Comparison of ENCODE assay signal across 14 cellular contexts in genomic region chr7:1936531-1937251, GRCh38.
DNase-seq lines count a peak whose midpoint lies in the region; ATAC-seq and TF ChIP-seq lines count a peak whose summit lies in the region.
"Had no signal": no experiment of that assay in that cellular context is flagged by ENCODE, and none has a peak within 500 bp of the region (broad histone marks: within the 10 kb centered on the region; RNA-seq: fewer than 3 reads in every experiment).

No MANE protein-coding gene starts in this region.

- peaks cover 4% of the 10 kb centered on the region for H3K4me1 ChIP-seq in IMR-90 (ENCODE audit: control insufficient read depth, insufficient read depth, low read length)
- H3K4me1 ChIP-seq in naive thymus-derived CD4-positive, alpha-beta T cell (ENCODE audit: control insufficient read depth in 2 of 2, insufficient read depth in 2 of 2, low read length in 2 of 2) = peaks cover 26 to 34% of the 10 kb centered on the region in 2 donors
- H3K4me1 ChIP-seq: foreskin keratinocyte had no signal

- H2BK120ac ChIP-seq in IMR-90 (ENCODE audit: low read depth, low read length) = no peak overlapping the region

- ATAC-seq in IMR-90 (ENCODE audit: low read depth) (no peak), GM21515 (IDR thresholded peaks at IDR 0.05; ENCODE audit: unreplicated experiment) (no peak)
- no peak for ATAC-seq in naive thymus-derived CD4-positive, alpha-beta T cell
- ATAC-seq: foreskin keratinocyte had no signal

- H3K27ac ChIP-seq in IMR-90 (ENCODE audit: insufficient read depth, low read length) = no peak overlapping the region
- peak overlapping the region; percentile 40 for H3K27ac ChIP-seq in naive thymus-derived CD4-positive, alpha-beta T cell (ENCODE audit: low read depth, low read length)
- H3K27ac ChIP-seq: foreskin keratinocyte, neural progenitor cell had no signal

- H3K27me3 Mint-ChIP-seq in activated CD4-positive, alpha-beta T cell treated with anti-CD3 and anti-CD28 coated beads, Interleukin-2, amount 10 ng/mL, durations not matched to agents 7 days and 5 days = no peaks in the 10 kb centered on the region
- H3K27me3 Mint-ChIP-seq in naive thymus-derived CD4-positive, alpha-beta T cell = no peaks in the 10 kb centered on the region
- H3K27me3 Mint-ChIP-seq: activated naive CD8-positive, alpha-beta T cell had no signal

- no peak overlapping the region for H2BK15ac ChIP-seq in IMR-90 (ENCODE audit: low read depth, low read length)

- H3K18ac ChIP-seq in IMR-90 (ENCODE audit: low read depth, low read length) = no peak overlapping the region

- no peak for TF ChIP-seq CTCF in IMR-90 (conservative IDR thresholded peaks at IDR 0.05; ENCODE audit: low read depth, low read length)

- H3K4me1 Mint-ChIP-seq in activated CD4-positive, alpha-beta T cell treated with anti-CD3 and anti-CD28 coated beads, Interleukin-2, amount 10 ng/mL, durations not matched to agents 7 days and 5 days = peaks cover 42% of the 10 kb centered on the region
- peaks cover 36 to 71% (median 52%) of the 10 kb centered on the region in 7 donors for H3K4me1 Mint-ChIP-seq in naive thymus-derived CD4-positive, alpha-beta T cell

- no peak overlapping the region for H3K4ac ChIP-seq in IMR-90 (ENCODE audit: low read depth, low read length)

- H4K5ac ChIP-seq in IMR-90 (ENCODE audit: low read depth, low read length) = no peak overlapping the region

- no peak overlapping the region for H3K23ac ChIP-seq in IMR-90 (ENCODE audit: low read depth, low read length)

- peaks cover 62% of the 10 kb centered on the region for H3K36me3 Mint-ChIP-seq in activated CD4-positive, alpha-beta T cell treated with anti-CD3 and anti-CD28 coated beads, Interleukin-2, amount 10 ng/mL, durations not matched to agents 7 days and 5 days (ENCODE audit: low read depth)
- H3K36me3 Mint-ChIP-seq in naive thymus-derived CD4-positive, alpha-beta T cell = peaks cover 20 to 55% (median 29%) of the 10 kb centered on the region in 5 donors

- H3K9me1 ChIP-seq in IMR-90 (ENCODE audit: insufficient read depth, low read length) = 0 out of 2 replicates have a peak, but pooled peaks cover 6% of the 10 kb centered on the region

- H3K9me3 ChIP-seq in IMR-90 (ENCODE audit: control insufficient read depth, insufficient read depth, low read length) = no peaks in the 10 kb centered on the region
- H3K9me3 ChIP-seq in naive thymus-derived CD4-positive, alpha-beta T cell (ENCODE audit: control insufficient read depth in 2 of 3, low read length in 3 of 3) = no peaks in the 10 kb centered on the region

- intact Hi-C loops in IMR-90 (cut with micrococcal nuclease) = no loop called here
- intact Hi-C loops in naive thymus-derived CD4-positive, alpha-beta T cell (cut with micrococcal nuclease) = no loop called here

- H3K27me3 ChIP-seq in IMR-90 (ENCODE audit: control insufficient read depth, insufficient read depth, low read length) = no peaks in the 10 kb centered on the region
- no peaks in the 10 kb centered on the region for H3K27me3 ChIP-seq in naive thymus-derived CD4-positive, alpha-beta T cell (ENCODE audit: control insufficient read depth in 2 of 2, insufficient read depth in 2 of 2, low read length in 2 of 2)
- H3K27me3 ChIP-seq: foreskin keratinocyte, neural progenitor cell had no signal

- in situ Hi-C loops in IMR-90 (cut with MboI; ENCODE audit: low sequenced_read_pairs) = no loop called here

- H4K8ac ChIP-seq in IMR-90 (ENCODE audit: low read depth in 2 of 2, low read length in 2 of 2) = no peak overlapping the region

- TF ChIP-seq RAD21 in IMR-90 (IDR thresholded peaks at IDR 0.05; ENCODE audit: low read length) = no peak

- dilution Hi-C loops in IMR-90 (cut with HindIII; ENCODE audit: low sequenced_read_pairs, unreplicated experiment) = no loop called here

- peaks cover 6% of the 10 kb centered on the region for H3K9me3 Mint-ChIP-seq in activated CD4-positive, alpha-beta T cell treated with anti-CD3 and anti-CD28 coated beads, Interleukin-2, amount 10 ng/mL, durations not matched to agents 7 days and 5 days
- H3K9me3 Mint-ChIP-seq in naive thymus-derived CD4-positive, alpha-beta T cell = peaks cover 0 to 16% (median 0%) of the 10 kb centered on the region in 11 donors

- BruUV-seq in IMR-90 (replicated peaks; lab: Mats Ljungman, UMichigan) = no TSS peak

- H2BK5ac ChIP-seq in IMR-90 (ENCODE audit: low read depth, low read length, poor library complexity, severe bottlenecking) = no peak overlapping the region

- no peak overlapping the region for H3K9ac ChIP-seq in IMR-90 (ENCODE audit: low read depth, low read length)
- H3K9ac ChIP-seq: neural progenitor cell had no signal

- no peak for TF ChIP-seq POLR2A in IMR-90 (IDR thresholded peaks at IDR 0.05; ENCODE audit: low read depth, low read length)

- CTCF ChIA-PET in activated CD4-positive, alpha-beta T cell treated with anti-CD3 and anti-CD28 coated beads, Interleukin-2, amount 10 ng/mL, durations not matched to agents 7 days and 5 days (lab: Charles Lee) = no interaction called here
- CTCF ChIA-PET in IMR-90 (lab: Yijun Ruan, JAX) = no interaction called here
- CTCF ChIA-PET in naive thymus-derived CD4-positive, alpha-beta T cell (lab: Charles Lee) = no interaction called here

- no peak for DNase-seq in activated CD4-positive, alpha-beta T cell treated with anti-CD3 and anti-CD28 coated beads, Interleukin-2, amount 10 ng/mL, durations not matched to agents 7 days and 5 days
- no peak for DNase-seq in activated CD4-positive, alpha-beta T cell treated with anti-CD3 and anti-CD28 coated beads, Interleukin-2, amount 50 U/mL, for 4 hours
- no peak for DNase-seq in IMR-90
- peak; percentile 68 for DNase-seq in cerebellar cortex (ENCODE audit: low spot score)
- DNase-seq in naive thymus-derived CD4-positive, alpha-beta T cell = no peak
- DNase-seq in NCI-H2029 (lab: John Stamatoyannopoulos, UW) = no peak
- DNase-seq in CD1c-positive myeloid dendritic cell (ENCODE audit: extremely low spot score) = no peak
- DNase-seq: foreskin keratinocyte; NCI-H2081 treated with DMSO at 0.1 percent for 48 hours; SIG-M5; stimulated activated CD4-positive, alpha-beta T cell treated with anti-CD3 and anti-CD28 coated beads, Interleukin-1b, Interleukin-23, amount 100 ng/mL, for 48 hours had no signal

- WGBS in IMR-90 (ENCODE audit: extremely low coverage in 2 of 2, insufficient read length in 1 of 2), 2 experiments = 96% methylated on average over 4 of the region's 29 CpGs; no CpG with 5 or more reads in 1 of the 2 experiments

- H2AK5ac ChIP-seq in IMR-90 (ENCODE audit: low read depth, low read length) = no peak overlapping the region

- H3K14ac ChIP-seq in IMR-90 (replicated peaks; ENCODE audit: low read depth, low read length) = no peak overlapping the region

- no peak overlapping the region for H3K56ac ChIP-seq in IMR-90 (ENCODE audit: extremely low read depth, insufficient read depth, low read length)

- H2AK9ac ChIP-seq in IMR-90 (replicated peaks; ENCODE audit: low read depth, low read length, poor library complexity) = peak overlapping the region; percentile 9

- no peak overlapping the region for H4K91ac ChIP-seq in IMR-90 (ENCODE audit: insufficient read depth, low read depth, low read length)

- no peak overlapping the region for H2BK20ac ChIP-seq in IMR-90 (ENCODE audit: low read depth, low read length)

- no peak overlapping the region for H2AFZ ChIP-seq in IMR-90 (replicated peaks; ENCODE audit: low read length, poor library complexity)
- H2AFZ ChIP-seq: neural progenitor cell had no signal

- H3K4me3 ChIP-seq in IMR-90 (ENCODE audit: insufficient read depth, low read depth, low read length) = no peak overlapping the region
- H3K4me3 ChIP-seq in naive thymus-derived CD4-positive, alpha-beta T cell (ENCODE audit: low read length) = no peak overlapping the region
- H3K4me3 ChIP-seq: neural progenitor cell had no signal

- no peak overlapping the region for H3K4me2 ChIP-seq in IMR-90 (ENCODE audit: low read depth, low read length)
- H3K4me2 ChIP-seq: neural progenitor cell had no signal

- H3K36me3 ChIP-seq in IMR-90 (ENCODE audit: control insufficient read depth, insufficient read depth, low read length) = no peaks in the 10 kb centered on the region
- H3K36me3 ChIP-seq in naive thymus-derived CD4-positive, alpha-beta T cell (ENCODE audit: control insufficient read depth in 2 of 3, insufficient read depth in 3 of 3, low read length in 3 of 3) = peaks cover 12 to 64% (median 12%) of the 10 kb centered on the region in 3 experiments
- H3K36me3 ChIP-seq: neural progenitor cell had no signal

- peak overlapping the region; percentile 54 for H3K4me3 Mint-ChIP-seq in activated CD4-positive, alpha-beta T cell treated with anti-CD3 and anti-CD28 coated beads, Interleukin-2, amount 10 ng/mL, durations not matched to agents 7 days and 5 days
- peak overlapping the region; percentile 51 to 80 (median 64) for H3K4me3 Mint-ChIP-seq in naive thymus-derived CD4-positive, alpha-beta T cell
- H3K4me3 Mint-ChIP-seq: activated naive CD8-positive, alpha-beta T cell; neural progenitor cell had no signal

- POLR2A ChIA-PET in activated CD4-positive, alpha-beta T cell treated with anti-CD3 and anti-CD28 coated beads, Interleukin-2, amount 10 ng/mL, durations not matched to agents 7 days and 5 days (lab: Charles Lee) = no interaction called here
- POLR2A ChIA-PET in IMR-90 (lab: Charles Lee; ENCODE audit: unreplicated experiment) = no interaction called here
- POLR2A ChIA-PET in naive thymus-derived CD4-positive, alpha-beta T cell (lab: Charles Lee) = no interaction called here

- H3K27ac Mint-ChIP-seq in activated CD4-positive, alpha-beta T cell treated with anti-CD3 and anti-CD28 coated beads, Interleukin-2, amount 10 ng/mL, durations not matched to agents 7 days and 5 days = peak overlapping the region; percentile 31
- peak overlapping the region in 6 of 9 donors; percentile 31 to 72 (median 62) for H3K27ac Mint-ChIP-seq in naive thymus-derived CD4-positive, alpha-beta T cell
- H3K27ac Mint-ChIP-seq: activated naive CD8-positive, alpha-beta T cell; neural progenitor cell had no signal

- peaks cover 0 to 5% of the 10 kb centered on the region in 2 experiments; a peak in 2 of 4 replicates for H3K79me1 ChIP-seq in IMR-90 (ENCODE audit: low read depth in 1 of 2, low read length in 2 of 2)

- no peaks in the 10 kb centered on the region for H4K20me1 ChIP-seq in IMR-90 (ENCODE audit: insufficient read depth, low read length)

TF ChIP-seq in IMR-90, 13 proteins besides CTCF, POLR2A, EP300 and RAD21 (continues in another document):
- TF ChIP-seq BHLHE40 (IDR thresholded peaks at IDR 0.05; ENCODE audit: low read depth, low read length) (no peak), MXI1 (IDR thresholded peaks at IDR 0.05; ENCODE audit: borderline replicate concordance, low read depth, low read length) (no peak), CEBPB (IDR thresholded peaks at IDR 0.05; ENCODE audit: low read depth, low read length) (no peak), MAFK (IDR thresholded peaks at IDR 0.05; ENCODE audit: low read depth, low read length) (no peak), RFX5 (IDR thresholded peaks at IDR 0.05; ENCODE audit: low read depth, low read length) (no peak)
